In genomic region chr4:83219344-83219990, GRCh38 we compare ENCODE assay signal across 9 cellular contexts.
A peak's percentile ranks its signal among the peaks of the same experiment; 100 is the strongest.
DNase-seq lines count a peak whose midpoint lies in the region; ATAC-seq, FAIRE-seq and TF ChIP-seq lines count a peak whose summit lies in the region.
"Had no signal": no experiment of that assay in that cellular context is flagged by ENCODE, and none has a peak within 500 bp of the region (broad histone marks: within the 10 kb centered on the region; RNA-seq: fewer than 3 reads in every experiment).

No MANE protein-coding gene starts in this region.

- no peak overlapping the region for H3K4me2 ChIP-seq in H1 (ENCODE audit: insufficient read depth in 1 of 2, low read depth in 2 of 2, low read length in 2 of 2)

- H3K18ac ChIP-seq in H1 (ENCODE audit: extremely low read depth, low read length) = no peak overlapping the region

- no peaks in the 10 kb centered on the region for H3K23me2 ChIP-seq in H1 (ENCODE audit: low read depth, low read length)

- no peaks in the 10 kb centered on the region for H4K20me1 ChIP-seq in H1 (replicated peaks in 1 of 2; ENCODE audit: control insufficient read depth in 1 of 2, insufficient read depth in 2 of 2, low read length in 2 of 2)

- H3K36me3 ChIP-seq in ACC112 (ENCODE audit: insufficient read depth, low read length) (no peaks in the 10 kb centered on the region), H1 (ENCODE audit: control insufficient read depth in 2 of 4, insufficient read depth in 4 of 4, low read length in 3 of 4) (no peaks in the 10 kb centered on the region), spleen (no peaks in the 10 kb centered on the region), left ventricle myocardium inferior (no peaks in the 10 kb centered on the region)

- FAIRE-seq in H1 (lab: Jason Lieb, UNC) = no peak

- H3K27me3 ChIP-seq in ACC112 (ENCODE audit: insufficient read depth, low read length) = no peaks in the 10 kb centered on the region
- H3K27me3 ChIP-seq in H1 (replicated peaks in 1 of 4; ENCODE audit: control insufficient read depth in 3 of 4, extremely low read depth in 1 of 4, insufficient read depth in 3 of 4, low read length in 3 of 4) = no peaks in the 10 kb centered on the region
- H3K27me3 ChIP-seq in spleen (replicated peaks in 1 of 7) = no peaks in the 10 kb centered on the region
- H3K27me3 ChIP-seq in left ventricle myocardium inferior (ENCODE audit: low read depth) = no peaks in the 10 kb centered on the region

- H2BK5ac ChIP-seq in H1 (ENCODE audit: low read depth, low read length) = no peak overlapping the region

- H3K9me3 ChIP-seq in H1 (ENCODE audit: insufficient read depth in 2 of 2, low read depth in 1 of 2, low read length in 1 of 2) = no peaks in the 10 kb centered on the region
- H3K9me3 ChIP-seq in spleen = no peaks in the 10 kb centered on the region
- peaks cover 2% of the 10 kb centered on the region for H3K9me3 ChIP-seq in left ventricle myocardium inferior (replicated peaks)

- no peak overlapping the region for H4K8ac ChIP-seq in H1 (ENCODE audit: extremely low read depth, insufficient read depth, low read length)

- no peak for TF ChIP-seq POLR2A in H1 (IDR thresholded peaks at IDR 0.05; ENCODE audit: control extremely low read depth in 1 of 2, low read depth in 2 of 2, low read length in 2 of 2)
- no peak for TF ChIP-seq POLR2A in spleen (IDR thresholded peaks at IDR 0.05)

- POLR2A ChIA-PET in H1 (lab: Charles Lee; ENCODE audit: partially characterized antibody) = interaction anchor here (1.8 kb wide), 1 partner anchor 9 kb away, joined by 6 read pairs; no protein-coding TSS in a partner anchor

- H3K14ac ChIP-seq in H1 (ENCODE audit: insufficient read length) = no peak overlapping the region

- no peak overlapping the region for H2BK20ac ChIP-seq in H1 (ENCODE audit: low read length)

- TF ChIP-seq CTCF in H1 (IDR thresholded peaks at IDR 0.05; ENCODE audit: control extremely low read depth in 1 of 3, insufficient read depth in 1 of 3, low read depth in 1 of 3, low read length in 3 of 3) (no peak), spleen (IDR thresholded peaks at IDR 0.05 in 8 of 11, conservative IDR thresholded peaks at IDR 0.05 in 3 of 11) (no peak), left ventricle myocardium inferior (IDR thresholded peaks at IDR 0.05; ENCODE audit: borderline replicate concordance) (no peak)

- H3K23ac ChIP-seq in H1 (ENCODE audit: insufficient read length) = no peak overlapping the region

- no peak overlapping the region for H2BK12ac ChIP-seq in H1 (ENCODE audit: low read depth, low read length)

- no peak overlapping the region for H3K4ac ChIP-seq in H1 (replicated peaks; ENCODE audit: insufficient read length, low read depth, low read length)

- H3K4me3 ChIP-seq in ACC112 (ENCODE audit: low read depth, low read length) = peak overlapping the region; percentile 41; the same call in 1 of the 2 replicates
- H3K4me3 ChIP-seq in H1 (ENCODE audit: extremely low read depth in 1 of 4, insufficient read depth in 2 of 4, low read depth in 3 of 4, low read length in 4 of 4) = no peak overlapping the region
- H3K4me3 ChIP-seq in spleen = peak overlapping the region in 3 of 8 donors; percentile 3 to 54 (median 13)
- H3K4me3 ChIP-seq in left ventricle myocardium inferior = no peak overlapping the region

- H3K56ac ChIP-seq in H1 (replicated peaks; ENCODE audit: insufficient read length, low read depth, low read length) = no peak overlapping the region

- no peak overlapping the region for H2AK5ac ChIP-seq in H1 (ENCODE audit: low read depth, low read length)

- DNase-seq in GOT3 (lab: John Stamatoyannopoulos, UW) (peak; percentile 4), H1 (ENCODE audit: low read depth in 1 of 2, low spot score in 2 of 2) (no peak), spleen (peak; percentile 82), hepatic stellate cell (ENCODE audit: low spot score) (no peak), left ventricle myocardium inferior (no peak)
- DNase-seq in activated CD4-positive, CD25-positive, alpha-beta regulatory T cell treated with anti-CD3 and anti-CD28 coated beads, Interleukin-2, amount 50 U/mL, for 72 hours = peak; percentile 36

- H2BK15ac ChIP-seq in H1 (ENCODE audit: low read length) = no peak overlapping the region

- CTCF ChIA-PET in H1 (lab: Charles Lee; ENCODE audit: partially characterized antibody) = interaction anchor here (1.4 to 2.5 kb wide), 4 partner anchors 8 to 64 kb away, joined by 4 to 12 read pairs (median 6); partner anchors contain the start of gene COQ2

- 82% methylated on average over 11 of the region's 11 CpGs; no CpG with 5 or more reads in 1 of the 2 experiments for WGBS in H1 (ENCODE audit: extremely low coverage in 1 of 2, insufficient coverage in 1 of 2, insufficient read length in 1 of 2, insufficient replicate concordance in 2 of 2, low coverage in 1 of 2, low lambda C conversion rate in 2 of 2, missing lambda C conversion rate in 1 of 2), 2 experiments
- WGBS in spleen, 5 donors = 32 to 38% (median 33%) methylated on average over 11 of the region's 11 CpGs

- H2AFZ ChIP-seq in ACC112 (ENCODE audit: low read length, unreplicated experiment) = peak overlapping the region; percentile 57
- peak overlapping the region; percentile 84; the same call in 1 of the 2 replicates for H2AFZ ChIP-seq in H1 (ENCODE audit: low read length)

- TF ChIP-seq EP300 in H1 (IDR thresholded peaks at IDR 0.05; ENCODE audit: borderline replicate concordance in 1 of 2, low read depth in 2 of 2, low read length in 2 of 2) = no peak

- no peak overlapping the region for H2BK120ac ChIP-seq in H1 (replicated peaks; ENCODE audit: low read depth, low read length)

- intact Hi-C loops in spleen (cut with DNase I; ENCODE audit: low total_unique reads) = no loop called here
- intact Hi-C loops in left ventricle myocardium inferior (cut with micrococcal nuclease) = no loop called here

- ATAC-seq in GM21526 (IDR thresholded peaks at IDR 0.05; ENCODE audit: low FRiP score, unreplicated experiment) = no peak

- no peak overlapping the region for H3K27ac ChIP-seq in ACC112 (ENCODE audit: low read depth, low read length)
- H3K27ac ChIP-seq in H1 (ENCODE audit: low read depth, low read length) = no peak overlapping the region
- H3K27ac ChIP-seq in spleen = peak overlapping the region; percentile 59 to 98 (median 90)
- no peak overlapping the region for H3K27ac ChIP-seq in left ventricle myocardium inferior (replicated peaks)
- H3K27ac ChIP-seq: VCaP had no signal

- H3K79me2 ChIP-seq in ACC112 (ENCODE audit: control insufficient read depth, insufficient read depth, low read length, unreplicated experiment) = no peaks in the 10 kb centered on the region
- no peaks in the 10 kb centered on the region for H3K79me2 ChIP-seq in H1 (ENCODE audit: control insufficient read depth in 1 of 2, insufficient read depth in 2 of 2, low read length in 2 of 2)

- H3K4me1 ChIP-seq in ACC112 (ENCODE audit: control insufficient read depth, insufficient read depth, low read length, unreplicated experiment) (no peaks in the 10 kb centered on the region), H1 (replicated peaks in 1 of 4; ENCODE audit: control insufficient read depth in 3 of 4, insufficient read depth in 4 of 4, low read length in 3 of 4) (no peaks in the 10 kb centered on the region), spleen (peaks cover 27 to 88% (median 62%) of the 10 kb centered on the region in 6 donors), left ventricle myocardium inferior (no peaks in the 10 kb centered on the region)

- H4K5ac ChIP-seq in H1 (ENCODE audit: insufficient read length, low read depth, low read length) = no peak overlapping the region

- no peak overlapping the region for H4K91ac ChIP-seq in H1 (replicated peaks; ENCODE audit: insufficient read length, low read length)

- H3K9ac ChIP-seq in H1 (replicated peaks in 1 of 4; ENCODE audit: extremely low read depth in 1 of 4, low read depth in 3 of 4, low read length in 3 of 4) = no peak overlapping the region

- TF ChIP-seq RAD21 in H1 (IDR thresholded peaks at IDR 0.05 in 1 of 2, conservative IDR thresholded peaks at IDR 0.05 in 1 of 2; ENCODE audit: low read depth in 2 of 2, low read length in 2 of 2) = no peak

- H3K79me1 ChIP-seq in H1 (ENCODE audit: low read depth, low read length) = no peaks in the 10 kb centered on the region

TF ChIP-seq in H1, 55 proteins besides CTCF, POLR2A, EP300 and RAD21:
- TF ChIP-seq KDM5A (IDR thresholded peaks at IDR 0.05; ENCODE audit: low read length) (no peak), SP4 (IDR thresholded peaks at IDR 0.05; ENCODE audit: low read length) (no peak), MAX (IDR thresholded peaks at IDR 0.05) (no peak), PHF8 (conservative IDR thresholded peaks at IDR 0.05; ENCODE audit: low read depth, low read length) (no peak), HDAC6 (IDR thresholded peaks at IDR 0.05; ENCODE audit: low read depth, low read length) (no peak), CHD2 (IDR thresholded peaks at IDR 0.05; ENCODE audit: low read length) (no peak), CREB1 (IDR thresholded peaks at IDR 0.05) (no peak), SAP30 (IDR thresholded peaks at IDR 0.05; ENCODE audit: insufficient read depth, insufficient replicate concordance, low read length) (no peak), NANOG (IDR thresholded peaks at IDR 0.05; ENCODE audit: insufficient read depth, low read depth, low read length, poor library complexity, severe bottlenecking) (no peak), SRF (IDR thresholded peaks at IDR 0.05; ENCODE audit: low read depth, low read length) (no peak), CTBP2 (IDR thresholded peaks at IDR 0.05; ENCODE audit: borderline replicate concordance, insufficient read depth, insufficient read length, low read length) (no peak), SP2 (IDR thresholded peaks at IDR 0.05; ENCODE audit: low read length) (no peak), KDM4A (IDR thresholded peaks at IDR 0.05; ENCODE audit: low read depth, low read length, severe bottlenecking) (no peak), USF2 (IDR thresholded peaks at IDR 0.05; ENCODE audit: low read length) (no peak), RXRA (IDR thresholded peaks at IDR 0.05; ENCODE audit: insufficient read depth, low read depth, low read length) (no peak), MAFK (IDR thresholded peaks at IDR 0.05; ENCODE audit: low read depth, low read length) (no peak), TAF7 (optimal IDR thresholded peaks at IDR 0.05; ENCODE audit: borderline replicate concordance, low read depth, low read length) (no peak)

Comparison
In these comparisons a context has a peak if more than half of its experiments do, and no peak if none do; other contexts are left out.
1. H3K27ac ChIP-seq: peak in spleen (8 of 8); none in ACC112 (single experiment), H1 (single experiment) and left ventricle myocardium inferior (single experiment).
2. DNase-seq: peak in GOT3 (single experiment), activated CD4-positive, CD25-positive, alpha-beta regulatory T cell treated with anti-CD3 and anti-CD28 coated beads, Interleukin-2, amount 50 U/mL, for 72 hours (single experiment) and spleen (single experiment); none in H1 (0 of 2), hepatic stellate cell (single experiment) and left ventricle myocardium inferior (single experiment).